1 cellular context compared by ENCODE assay signal in the genomic region with DNA sequence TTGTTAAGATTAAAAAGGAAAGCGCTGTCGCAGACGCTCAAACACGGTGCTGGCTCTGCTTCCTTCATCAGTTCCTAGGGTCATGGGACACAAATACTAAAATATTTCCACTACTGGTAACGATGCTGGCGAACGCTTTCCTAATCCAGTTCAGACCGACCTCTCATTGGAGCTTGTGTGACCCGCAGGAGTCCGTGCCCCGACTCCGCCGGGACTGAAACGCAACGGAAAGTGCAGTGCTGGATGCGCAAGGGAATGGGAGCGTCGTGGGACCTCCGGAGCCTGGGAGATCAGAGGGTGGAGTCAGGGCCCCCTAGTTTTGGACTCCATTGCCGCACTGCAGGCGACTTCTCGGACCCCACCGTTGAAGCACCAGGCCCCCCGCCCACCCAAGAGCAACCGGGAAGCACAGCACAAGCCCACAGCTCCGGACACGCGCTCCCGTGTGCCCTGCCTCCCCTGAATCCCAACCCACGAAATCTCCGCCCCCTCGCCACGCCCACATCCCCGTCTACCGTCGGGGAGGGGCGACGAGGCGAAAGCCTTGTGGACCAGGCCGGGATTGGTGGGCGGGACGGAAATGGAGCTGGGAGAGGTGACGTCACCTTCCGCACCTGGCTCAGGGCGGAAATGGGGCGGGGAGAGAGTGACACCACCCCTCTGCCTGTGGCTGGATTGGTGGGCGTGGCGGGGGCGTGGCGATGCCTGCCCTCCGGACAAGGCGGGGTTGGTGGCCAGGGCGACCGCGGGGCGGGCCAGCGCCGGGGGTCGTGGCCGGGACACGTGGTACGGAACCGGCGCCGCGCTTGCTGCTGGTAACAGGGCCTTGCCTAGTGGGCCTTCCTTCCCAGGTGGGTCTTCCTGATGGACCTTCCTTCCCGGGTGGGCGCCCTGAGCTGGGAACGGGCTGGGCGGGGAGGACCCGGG.
TF ChIP-seq lines count a peak whose summit lies in the region.

A gene (plus strand): TSS at position 783 of the 927 bp plus-strand sequence. CDS start 3,611 bp downstream, outside the sequence.

TF ChIP-seq in HEK293, 187 proteins besides CTCF, POLR2A, EP300 and RAD21 (continued from another document and continues in another):
- TF ChIP-seq, protein P1, sequence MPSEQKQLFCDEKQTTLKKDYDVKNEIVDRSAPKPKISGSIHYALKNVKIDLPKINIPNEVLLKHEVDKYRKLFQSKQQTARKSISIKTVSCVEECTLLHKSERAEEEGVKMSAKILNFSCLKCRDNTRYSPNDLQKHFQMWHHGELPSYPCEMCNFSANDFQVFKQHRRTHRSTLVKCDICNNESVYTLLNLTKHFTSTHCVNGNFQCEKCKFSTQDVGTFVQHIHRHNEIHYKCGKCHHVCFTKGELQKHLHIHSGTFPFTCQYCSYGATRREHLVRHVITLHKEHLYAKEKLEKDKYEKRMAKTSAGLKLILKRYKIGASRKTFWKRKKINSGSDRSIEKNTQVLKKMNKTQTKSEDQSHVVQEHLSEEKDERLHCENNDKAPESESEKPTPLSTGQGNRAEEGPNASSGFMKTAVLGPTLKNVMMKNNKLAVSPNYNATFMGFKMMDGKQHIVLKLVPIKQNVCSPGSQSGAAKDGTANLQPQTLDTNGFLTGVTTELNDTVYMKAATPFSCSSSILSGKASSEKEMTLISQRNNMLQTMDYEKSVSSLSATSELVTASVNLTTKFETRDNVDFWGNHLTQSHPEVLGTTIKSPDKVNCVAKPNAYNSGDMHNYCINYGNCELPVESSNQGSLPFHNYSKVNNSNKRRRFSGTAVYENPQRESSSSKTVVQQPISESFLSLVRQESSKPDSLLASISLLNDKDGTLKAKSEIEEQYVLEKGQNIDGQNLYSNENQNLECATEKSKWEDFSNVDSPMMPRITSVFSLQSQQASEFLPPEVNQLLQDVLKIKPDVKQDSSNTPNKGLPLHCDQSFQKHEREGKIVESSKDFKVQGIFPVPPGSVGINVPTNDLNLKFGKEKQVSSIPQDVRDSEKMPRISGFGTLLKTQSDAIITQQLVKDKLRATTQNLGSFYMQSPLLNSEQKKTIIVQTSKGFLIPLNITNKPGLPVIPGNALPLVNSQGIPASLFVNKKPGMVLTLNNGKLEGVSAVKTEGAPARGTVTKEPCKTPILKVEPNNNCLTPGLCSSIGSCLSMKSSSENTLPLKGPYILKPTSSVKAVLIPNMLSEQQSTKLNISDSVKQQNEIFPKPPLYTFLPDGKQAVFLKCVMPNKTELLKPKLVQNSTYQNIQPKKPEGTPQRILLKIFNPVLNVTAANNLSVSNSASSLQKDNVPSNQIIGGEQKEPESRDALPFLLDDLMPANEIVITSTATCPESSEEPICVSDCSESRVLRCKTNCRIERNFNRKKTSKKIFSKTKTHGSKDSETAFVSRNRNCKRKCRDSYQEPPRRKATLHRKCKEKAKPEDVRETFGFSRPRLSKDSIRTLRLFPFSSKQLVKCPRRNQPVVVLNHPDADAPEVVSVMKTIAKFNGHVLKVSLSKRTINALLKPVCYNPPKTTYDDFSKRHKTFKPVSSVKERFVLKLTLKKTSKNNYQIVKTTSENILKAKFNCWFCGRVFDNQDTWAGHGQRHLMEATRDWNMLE (tag by site-specific recombination; conservative IDR thresholded peaks at IDR 0.05; ENCODE audit: low read depth): 0 out of 2 replicates have a peak, but pooled peaks have one; percentile 49
- TF ChIP-seq SP7 (tag by site-specific recombination; IDR thresholded peaks at IDR 0.05): peak; percentile 68
- TF ChIP-seq, protein P2, sequence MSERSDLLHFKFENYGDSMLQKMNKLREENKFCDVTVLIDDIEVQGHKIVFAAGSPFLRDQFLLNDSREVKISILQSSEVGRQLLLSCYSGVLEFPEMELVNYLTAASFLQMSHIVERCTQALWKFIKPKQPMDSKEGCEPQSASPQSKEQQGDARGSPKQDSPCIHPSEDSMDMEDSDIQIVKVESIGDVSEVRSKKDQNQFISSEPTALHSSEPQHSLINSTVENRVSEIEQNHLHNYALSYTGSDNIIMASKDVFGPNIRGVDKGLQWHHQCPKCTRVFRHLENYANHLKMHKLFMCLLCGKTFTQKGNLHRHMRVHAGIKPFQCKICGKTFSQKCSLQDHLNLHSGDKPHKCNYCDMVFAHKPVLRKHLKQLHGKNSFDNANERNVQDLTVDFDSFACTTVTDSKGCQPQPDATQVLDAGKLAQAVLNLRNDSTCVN (tag by site-specific recombination; optimal IDR thresholded peaks at IDR 0.05): no peak
- TF ChIP-seq ZNF155 (tag by site-specific recombination; IDR thresholded peaks at IDR 0.05): no peak
- TF ChIP-seq ZNF560 (tag by site-specific recombination; IDR thresholded peaks at IDR 0.05; ENCODE audit: borderline replicate concordance): no peak
- TF ChIP-seq ZFP37 (tag by site-specific recombination; IDR thresholded peaks at IDR 0.05): 0 out of 2 replicates have a peak, but pooled peaks have one; percentile 40
- no peak for TF ChIP-seq ZNF10 (tag by site-specific recombination; IDR thresholded peaks at IDR 0.05)
- TF ChIP-seq, protein P3, sequence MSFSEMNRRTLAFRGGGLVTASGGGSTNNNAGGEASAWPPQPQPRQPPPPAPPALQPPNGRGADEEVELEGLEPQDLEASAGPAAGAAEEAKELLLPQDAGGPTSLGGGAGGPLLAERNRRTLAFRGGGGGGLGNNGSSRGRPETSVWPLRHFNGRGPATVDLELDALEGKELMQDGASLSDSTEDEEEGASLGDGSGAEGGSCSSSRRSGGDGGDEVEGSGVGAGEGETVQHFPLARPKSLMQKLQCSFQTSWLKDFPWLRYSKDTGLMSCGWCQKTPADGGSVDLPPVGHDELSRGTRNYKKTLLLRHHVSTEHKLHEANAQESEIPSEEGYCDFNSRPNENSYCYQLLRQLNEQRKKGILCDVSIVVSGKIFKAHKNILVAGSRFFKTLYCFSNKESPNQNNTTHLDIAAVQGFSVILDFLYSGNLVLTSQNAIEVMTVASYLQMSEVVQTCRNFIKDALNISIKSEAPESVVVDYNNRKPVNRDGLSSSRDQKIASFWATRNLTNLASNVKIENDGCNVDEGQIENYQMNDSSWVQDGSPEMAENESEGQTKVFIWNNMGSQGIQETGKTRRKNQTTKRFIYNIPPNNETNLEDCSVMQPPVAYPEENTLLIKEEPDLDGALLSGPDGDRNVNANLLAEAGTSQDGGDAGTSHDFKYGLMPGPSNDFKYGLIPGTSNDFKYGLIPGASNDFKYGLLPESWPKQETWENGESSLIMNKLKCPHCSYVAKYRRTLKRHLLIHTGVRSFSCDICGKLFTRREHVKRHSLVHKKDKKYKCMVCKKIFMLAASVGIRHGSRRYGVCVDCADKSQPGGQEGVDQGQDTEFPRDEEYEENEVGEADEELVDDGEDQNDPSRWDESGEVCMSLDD (tag by site-specific recombination; IDR thresholded peaks at IDR 0.05): 0 out of 2 replicates have a peak, but pooled peaks have one; percentile 27
- TF ChIP-seq ZNF747 (tag by site-specific recombination; IDR thresholded peaks at IDR 0.05): no peak
- peak; percentile 98 for TF ChIP-seq SP2 (tag by site-specific recombination; IDR thresholded peaks at IDR 0.05)
- peak; percentile 98 for TF ChIP-seq ZNF629 (tag by site-specific recombination; IDR thresholded peaks at IDR 0.05)
- TF ChIP-seq ZNF664 (tag by site-specific recombination; IDR thresholded peaks at IDR 0.05): no peak
- TF ChIP-seq, protein P4, sequence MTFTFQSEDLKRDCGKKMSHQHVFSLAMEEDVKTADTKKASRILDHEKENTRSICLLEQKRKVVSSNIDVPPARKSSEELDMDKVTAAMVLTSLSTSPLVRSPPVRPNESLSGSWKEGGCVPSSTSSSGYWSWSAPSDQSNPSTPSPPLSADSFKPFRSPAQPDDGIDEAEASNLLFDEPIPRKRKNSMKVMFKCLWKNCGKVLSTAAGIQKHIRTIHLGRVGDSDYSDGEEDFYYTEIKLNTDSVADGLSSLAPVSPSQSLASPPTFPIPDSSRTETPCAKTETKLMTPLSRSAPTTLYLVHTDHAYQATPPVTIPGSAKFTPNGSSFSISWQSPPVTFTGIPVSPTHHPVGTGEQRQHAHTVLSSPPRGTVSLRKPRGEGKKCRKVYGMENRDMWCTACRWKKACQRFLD (tag by site-specific recombination; IDR thresholded peaks at IDR 0.05): peak; percentile 92
- peak; percentile 97 for TF ChIP-seq EGR2 (tag by site-specific recombination; IDR thresholded peaks at IDR 0.05; ENCODE audit: low read depth)
- TF ChIP-seq, protein P5, sequence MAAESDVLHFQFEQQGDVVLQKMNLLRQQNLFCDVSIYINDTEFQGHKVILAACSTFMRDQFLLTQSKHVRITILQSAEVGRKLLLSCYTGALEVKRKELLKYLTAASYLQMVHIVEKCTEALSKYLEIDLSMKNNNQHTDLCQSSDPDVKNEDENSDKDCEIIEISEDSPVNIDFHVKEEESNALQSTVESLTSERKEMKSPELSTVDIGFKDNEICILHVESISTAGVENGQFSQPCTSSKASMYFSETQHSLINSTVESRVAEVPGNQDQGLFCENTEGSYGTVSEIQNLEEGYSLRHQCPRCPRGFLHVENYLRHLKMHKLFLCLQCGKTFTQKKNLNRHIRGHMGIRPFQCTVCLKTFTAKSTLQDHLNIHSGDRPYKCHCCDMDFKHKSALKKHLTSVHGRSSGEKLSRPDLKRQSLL (tag by site-specific recombination; IDR thresholded peaks at IDR 0.05): no peak
- peak; percentile 60 for TF ChIP-seq ZNF600 (tag by site-specific recombination; IDR thresholded peaks at IDR 0.05)
- peak; percentile 63; the same call in 1 of the 2 replicates for TF ChIP-seq BCL11B (tag by site-specific recombination; IDR thresholded peaks at IDR 0.05; ENCODE audit: low read depth)
- TF ChIP-seq ZBTB17 (tag by site-specific recombination; IDR thresholded peaks at IDR 0.05): peak; percentile 26; the same call in 1 of the 2 replicates
- TF ChIP-seq KLF9 (tag by site-specific recombination; IDR thresholded peaks at IDR 0.05; ENCODE audit: low read depth): peak; percentile 100
- TF ChIP-seq ZEB2 (tag by site-specific recombination; IDR thresholded peaks at IDR 0.05): peak; percentile 75; the same call in 1 of the 2 replicates
- TF ChIP-seq, protein P6, sequence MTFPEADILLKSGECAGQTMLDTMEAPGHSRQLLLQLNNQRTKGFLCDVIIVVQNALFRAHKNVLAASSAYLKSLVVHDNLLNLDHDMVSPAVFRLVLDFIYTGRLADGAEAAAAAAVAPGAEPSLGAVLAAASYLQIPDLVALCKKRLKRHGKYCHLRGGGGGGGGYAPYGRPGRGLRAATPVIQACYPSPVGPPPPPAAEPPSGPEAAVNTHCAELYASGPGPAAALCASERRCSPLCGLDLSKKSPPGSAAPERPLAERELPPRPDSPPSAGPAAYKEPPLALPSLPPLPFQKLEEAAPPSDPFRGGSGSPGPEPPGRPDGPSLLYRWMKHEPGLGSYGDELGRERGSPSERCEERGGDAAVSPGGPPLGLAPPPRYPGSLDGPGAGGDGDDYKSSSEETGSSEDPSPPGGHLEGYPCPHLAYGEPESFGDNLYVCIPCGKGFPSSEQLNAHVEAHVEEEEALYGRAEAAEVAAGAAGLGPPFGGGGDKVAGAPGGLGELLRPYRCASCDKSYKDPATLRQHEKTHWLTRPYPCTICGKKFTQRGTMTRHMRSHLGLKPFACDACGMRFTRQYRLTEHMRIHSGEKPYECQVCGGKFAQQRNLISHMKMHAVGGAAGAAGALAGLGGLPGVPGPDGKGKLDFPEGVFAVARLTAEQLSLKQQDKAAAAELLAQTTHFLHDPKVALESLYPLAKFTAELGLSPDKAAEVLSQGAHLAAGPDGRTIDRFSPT (tag by site-specific recombination; IDR thresholded peaks at IDR 0.05): 0 out of 2 replicates have a peak, but pooled peaks have one; percentile 35
- TF ChIP-seq, protein P7, sequence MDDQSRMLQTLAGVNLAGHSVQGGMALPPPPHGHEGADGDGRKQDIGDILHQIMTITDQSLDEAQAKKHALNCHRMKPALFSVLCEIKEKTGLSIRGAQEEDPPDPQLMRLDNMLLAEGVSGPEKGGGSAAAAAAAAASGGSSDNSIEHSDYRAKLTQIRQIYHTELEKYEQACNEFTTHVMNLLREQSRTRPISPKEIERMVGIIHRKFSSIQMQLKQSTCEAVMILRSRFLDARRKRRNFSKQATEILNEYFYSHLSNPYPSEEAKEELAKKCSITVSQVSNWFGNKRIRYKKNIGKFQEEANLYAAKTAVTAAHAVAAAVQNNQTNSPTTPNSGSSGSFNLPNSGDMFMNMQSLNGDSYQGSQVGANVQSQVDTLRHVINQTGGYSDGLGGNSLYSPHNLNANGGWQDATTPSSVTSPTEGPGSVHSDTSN (CRISPR knock-in tag; IDR thresholded peaks at IDR 0.05): peak; percentile 79; the same call in 1 of the 2 replicates
- peak; percentile 99 for TF ChIP-seq KLF1 (tag by site-specific recombination; IDR thresholded peaks at IDR 0.05)
- TF ChIP-seq, protein P8, sequence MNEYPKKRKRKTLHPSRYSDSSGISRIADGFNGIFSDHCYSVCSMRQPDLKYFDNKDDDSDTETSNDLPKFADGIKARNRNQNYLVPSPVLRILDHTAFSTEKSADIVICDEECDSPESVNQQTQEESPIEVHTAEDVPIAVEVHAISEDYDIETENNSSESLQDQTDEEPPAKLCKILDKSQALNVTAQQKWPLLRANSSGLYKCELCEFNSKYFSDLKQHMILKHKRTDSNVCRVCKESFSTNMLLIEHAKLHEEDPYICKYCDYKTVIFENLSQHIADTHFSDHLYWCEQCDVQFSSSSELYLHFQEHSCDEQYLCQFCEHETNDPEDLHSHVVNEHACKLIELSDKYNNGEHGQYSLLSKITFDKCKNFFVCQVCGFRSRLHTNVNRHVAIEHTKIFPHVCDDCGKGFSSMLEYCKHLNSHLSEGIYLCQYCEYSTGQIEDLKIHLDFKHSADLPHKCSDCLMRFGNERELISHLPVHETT (tag by site-specific recombination; IDR thresholded peaks at IDR 0.05): peak; percentile 10; the same call in 1 of the 2 replicates
- TF ChIP-seq ZFHX2 (tag by site-specific recombination; conservative IDR thresholded peaks at IDR 0.05): peak; percentile 99
- TF ChIP-seq, protein P9, sequence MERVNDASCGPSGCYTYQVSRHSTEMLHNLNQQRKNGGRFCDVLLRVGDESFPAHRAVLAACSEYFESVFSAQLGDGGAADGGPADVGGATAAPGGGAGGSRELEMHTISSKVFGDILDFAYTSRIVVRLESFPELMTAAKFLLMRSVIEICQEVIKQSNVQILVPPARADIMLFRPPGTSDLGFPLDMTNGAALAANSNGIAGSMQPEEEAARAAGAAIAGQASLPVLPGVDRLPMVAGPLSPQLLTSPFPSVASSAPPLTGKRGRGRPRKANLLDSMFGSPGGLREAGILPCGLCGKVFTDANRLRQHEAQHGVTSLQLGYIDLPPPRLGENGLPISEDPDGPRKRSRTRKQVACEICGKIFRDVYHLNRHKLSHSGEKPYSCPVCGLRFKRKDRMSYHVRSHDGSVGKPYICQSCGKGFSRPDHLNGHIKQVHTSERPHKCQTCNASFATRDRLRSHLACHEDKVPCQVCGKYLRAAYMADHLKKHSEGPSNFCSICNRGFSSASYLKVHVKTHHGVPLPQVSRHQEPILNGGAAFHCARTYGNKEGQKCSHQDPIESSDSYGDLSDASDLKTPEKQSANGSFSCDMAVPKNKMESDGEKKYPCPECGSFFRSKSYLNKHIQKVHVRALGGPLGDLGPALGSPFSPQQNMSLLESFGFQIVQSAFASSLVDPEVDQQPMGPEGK (tag by site-specific recombination; IDR thresholded peaks at IDR 0.05): peak; percentile 66
- no peak for TF ChIP-seq OVOL3 (tag by site-specific recombination; IDR thresholded peaks at IDR 0.05)
- no peak for TF ChIP-seq MYNN (tag by site-specific recombination; IDR thresholded peaks at IDR 0.05; ENCODE audit: borderline replicate concordance)
- TF ChIP-seq GLIS2 (tag by site-specific recombination; IDR thresholded peaks at IDR 0.05): peak; percentile 92
- peak; percentile 67 for TF ChIP-seq IKZF3 (tag by site-specific recombination; IDR thresholded peaks at IDR 0.05)
- peak; percentile 99 for TF ChIP-seq KLF10 (tag by site-specific recombination; IDR thresholded peaks at IDR 0.05)
